In genomic region chr11:128516886-128517285, GRCh38 we compare ENCODE assay signal across 1 cellular context.
TF ChIP-seq lines count a peak whose summit lies in the region.

No MANE protein-coding gene starts in this region.

TF ChIP-seq in liver, 16 proteins besides CTCF, POLR2A, EP300 and RAD21 (continued from another document):
- no peak for TF ChIP-seq ZBTB33 (IDR thresholded peaks at IDR 0.05)
- no peak for TF ChIP-seq JUND (IDR thresholded peaks at IDR 0.05)
- TF ChIP-seq EGR1 (IDR thresholded peaks at IDR 0.05; ENCODE audit: low read depth in 2 of 2), result no peak
- no peak for TF ChIP-seq REST (IDR thresholded peaks at IDR 0.05)
